Comparison of ENCODE assay signal across 13 cellular contexts in the genomic region with DNA sequence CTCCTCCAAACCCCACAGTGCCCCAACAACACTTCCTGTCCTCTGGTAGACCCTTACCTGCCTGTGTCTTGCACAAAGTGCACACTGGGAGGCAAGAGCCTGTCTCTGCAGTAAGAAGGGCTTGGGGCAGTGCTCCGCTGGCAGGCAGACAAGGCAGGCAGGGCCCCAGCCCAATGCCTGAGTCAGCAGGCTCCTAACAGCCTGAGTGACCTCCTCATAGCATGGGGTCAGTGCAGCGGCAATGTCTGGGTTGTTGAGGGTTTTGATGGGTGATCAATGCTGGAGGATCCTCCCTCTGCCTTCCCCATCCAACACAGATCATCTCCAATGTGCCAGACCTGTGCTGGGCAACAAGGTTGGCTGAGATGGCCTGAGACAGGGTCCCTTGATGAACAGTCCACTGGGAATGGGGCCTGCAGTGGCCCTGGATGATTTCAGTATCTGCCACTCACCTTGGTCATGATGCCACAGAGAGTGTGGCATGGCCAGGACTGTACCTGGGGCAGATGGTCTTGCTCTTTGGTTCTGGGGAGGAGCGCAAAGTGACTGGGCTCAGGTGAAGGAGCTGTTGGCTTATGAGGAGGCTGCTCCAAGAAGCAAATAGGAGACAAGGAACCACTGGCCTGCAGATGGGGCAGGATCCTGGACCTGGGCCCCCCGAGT. TPM values are rescaled to one million over a fixed set of nuclear protein-coding genes. Genes with fewer than 3 reads are reported as not detected.
DNase-seq lines count a peak whose midpoint lies in the region; ATAC-seq, FAIRE-seq and TF ChIP-seq lines count a peak whose summit lies in the region.
"Had no signal": no experiment of that assay in that cellular context is flagged by ENCODE, and none has a peak within 500 bp of the region (broad histone marks: within the 10 kb centered on the region; RNA-seq: fewer than 3 reads in every experiment).

No MANE protein-coding gene starts in this region.

- peak; percentile 22 for DNase-seq in GM13976 (ENCODE audit: low spot score)
- DNase-seq in Panc1 (ENCODE audit: low read depth, low spot score) = no peak
- no peak for DNase-seq in endothelial cell of umbilical vein (ENCODE audit: low read depth, low spot score)
- peak; percentile 82 for DNase-seq in osteoblast (ENCODE audit: insufficient read length, low spot score, missing footprints)
- no peak for DNase-seq in NCI-H128 (lab: John Stamatoyannopoulos, UW; ENCODE audit: unreplicated experiment)
- no peak for DNase-seq in effector memory CD4-positive, alpha-beta T cell
- DNase-seq: activated T-cell treated with anti-CD3 and anti-CD28 coated beads for 4 hours, NCI-H2029 treated with DMSO at 0.1 percent for 48 hours, NCI-H82, WERI-Rb-1 had no signal

- peak; percentile 73 for FAIRE-seq in endothelial cell of umbilical vein (lab: Jason Lieb, UNC)

- CTCF ChIA-PET in Panc1 (lab: Charles Lee) (no interaction called here), endothelial cell of umbilical vein (lab: Charles Lee) (interaction anchor here (0.8 to 1.2 kb wide), 3 partner anchors 12 to 32 kb away, joined by 3 to 5 read pairs (median 3); no protein-coding TSS in a partner anchor)

- H3K9me1 ChIP-seq in endothelial cell of umbilical vein (replicated peaks; ENCODE audit: control insufficient read depth, extremely low read depth, insufficient read depth, low read length) = no peaks in the 10 kb centered on the region

- intact Hi-C loops in Panc1 (cut with micrococcal nuclease; ENCODE audit: unreplicated experiment) = no loop called here
- intact Hi-C loops in endothelial cell of umbilical vein (cut with micrococcal nuclease) = no loop called here

- H3K4me3 ChIP-seq in Panc1 (ENCODE audit: low read depth in 2 of 2, low read length in 2 of 2) (no peak overlapping the region), endothelial cell of umbilical vein (replicated peaks in 1 of 3; ENCODE audit: insufficient read depth in 1 of 3, low read depth in 1 of 3, low read length in 3 of 3) (no peak overlapping the region), osteoblast (ENCODE audit: insufficient read depth, low read length) (no peak overlapping the region)
- no peak overlapping the region for H3K4me3 ChIP-seq in effector memory CD4-positive, alpha-beta T cell (ENCODE audit: insufficient read depth, low read depth, low read length, poor library complexity, severe bottlenecking)

- ATAC-seq in Panc1 (0 out of 2 replicates have a peak, but pooled peaks have one; percentile 10), HG03342 (IDR thresholded peaks at IDR 0.05; ENCODE audit: unreplicated experiment) (no peak)

- TF ChIP-seq CTCF in GM13976 (IDR thresholded peaks at IDR 0.05; ENCODE audit: borderline replicate concordance, control extremely low read depth, extremely low read depth, insufficient read depth, missing control alignments) = no peak
- no peak for TF ChIP-seq CTCF in Panc1 (IDR thresholded peaks at IDR 0.05)
- no peak for TF ChIP-seq CTCF in endothelial cell of umbilical vein (IDR thresholded peaks at IDR 0.05; ENCODE audit: extremely low read depth in 1 of 2, insufficient read depth in 1 of 2, low read depth in 1 of 2, low read length in 2 of 2)
- TF ChIP-seq CTCF in osteoblast (IDR thresholded peaks at IDR 0.05; ENCODE audit: extremely low read depth, low read depth, low read length) = no peak

- H3K4me2 ChIP-seq in endothelial cell of umbilical vein (ENCODE audit: insufficient read depth, low read length) = no peak overlapping the region
- H3K4me2 ChIP-seq in osteoblast (ENCODE audit: insufficient read depth, low read length) = no peak overlapping the region
- H3K4me2 ChIP-seq: KMS-11 had no signal

- in situ Hi-C loops in GM13976 (cut with MboI; ENCODE audit: low sequenced_read_pairs, unreplicated experiment) = no loop called here
- in situ Hi-C loops in Panc1 (cut with HindIII; ENCODE audit: low pct_unique_long_range_greater_than_20kb, low sequenced_read_pairs) = no loop called here

- no peak for TF ChIP-seq POLR2A in endothelial cell of umbilical vein (IDR thresholded peaks at IDR 0.05; ENCODE audit: low read depth, low read length)

- H3K79me2 ChIP-seq in endothelial cell of umbilical vein (ENCODE audit: control insufficient read depth, insufficient read depth, low read length) = no peaks in the 10 kb centered on the region
- no peaks in the 10 kb centered on the region for H3K79me2 ChIP-seq in osteoblast (ENCODE audit: insufficient read depth, low read length)

- H2AFZ ChIP-seq in endothelial cell of umbilical vein (ENCODE audit: low read depth, low read length) (no peak overlapping the region), osteoblast (ENCODE audit: low read length) (no peak overlapping the region)

- dilution Hi-C loops in endothelial cell of umbilical vein (cut with MboI; ENCODE audit: extremely low pct_ligation_motif_present, low sequenced_read_pairs) = no loop called here

- H4K20me1 ChIP-seq in endothelial cell of umbilical vein (replicated peaks; ENCODE audit: control insufficient read depth, extremely low read depth, insufficient read depth, low read length) (no peaks in the 10 kb centered on the region), osteoblast (ENCODE audit: insufficient read depth, low read length) (peaks cover 3% of the 10 kb centered on the region)

- no peaks in the 10 kb centered on the region for H3K27me3 ChIP-seq in Panc1 (ENCODE audit: control insufficient read depth, insufficient read depth, low read length)
- H3K27me3 ChIP-seq in endothelial cell of umbilical vein (ENCODE audit: control insufficient read depth in 2 of 2, insufficient read depth in 2 of 2, low read length in 2 of 2) = no peaks in the 10 kb centered on the region
- no peaks in the 10 kb centered on the region for H3K27me3 ChIP-seq in osteoblast (ENCODE audit: insufficient read depth, low read length)
- no peaks in the 10 kb centered on the region for H3K27me3 ChIP-seq in effector memory CD4-positive, alpha-beta T cell (replicated peaks; ENCODE audit: control insufficient read depth, insufficient read depth, low read length, poor library complexity, severe bottlenecking)

- no TSS peak for BruUV-seq in Panc1 (replicated peaks; lab: Mats Ljungman, UMichigan)
- no TSS peak for BruUV-seq in endothelial cell of umbilical vein (replicated peaks; lab: Mats Ljungman, UMichigan)

- H3K27ac ChIP-seq in Panc1 (ENCODE audit: low read length) (no peak overlapping the region), endothelial cell of umbilical vein (ENCODE audit: insufficient read depth, low read depth, low read length) (peak overlapping the region; percentile 10), osteoblast (ENCODE audit: low read depth, low read length) (peak overlapping the region; percentile 24)
- H3K27ac ChIP-seq in effector memory CD4-positive, alpha-beta T cell (ENCODE audit: insufficient read depth, low read length, poor library complexity, severe bottlenecking) = no peak overlapping the region
- H3K27ac ChIP-seq: C4-2B, KMS-11, WERI-Rb-1 had no signal

- no peak overlapping the region for H3K9ac ChIP-seq in endothelial cell of umbilical vein (replicated peaks; ENCODE audit: extremely low read depth, insufficient read depth, low read length)
- H3K9ac ChIP-seq: KMS-11 had no signal

- no peaks in the 10 kb centered on the region for H3K9me3 ChIP-seq in Panc1 (ENCODE audit: control insufficient read depth, insufficient read depth, low read depth, low read length)
- H3K9me3 ChIP-seq in endothelial cell of umbilical vein (replicated peaks; ENCODE audit: control insufficient read depth, insufficient read depth, low read length) = no peaks in the 10 kb centered on the region
- no peaks in the 10 kb centered on the region for H3K9me3 ChIP-seq in osteoblast (ENCODE audit: low read depth, low read length)
- H3K9me3 ChIP-seq in effector memory CD4-positive, alpha-beta T cell (ENCODE audit: control insufficient read depth, low read length) = no peaks in the 10 kb centered on the region

- H3K36me3 ChIP-seq in Panc1 (ENCODE audit: control insufficient read depth, insufficient read depth, low read length) = no peaks in the 10 kb centered on the region; the same call in 1 of the 2 replicates
- peaks cover 0 to 7% of the 10 kb centered on the region in 2 experiments for H3K36me3 ChIP-seq in endothelial cell of umbilical vein (ENCODE audit: control insufficient read depth in 2 of 2, extremely low read depth in 1 of 2, insufficient read depth in 2 of 2, low read length in 2 of 2)
- H3K36me3 ChIP-seq in osteoblast (ENCODE audit: insufficient read depth, low read length) = peaks cover 7% of the 10 kb centered on the region
- H3K36me3 ChIP-seq in effector memory CD4-positive, alpha-beta T cell (ENCODE audit: control insufficient read depth, insufficient read depth, low read length) = peaks cover 23% of the 10 kb centered on the region

- POLR2A ChIA-PET in Panc1 (lab: Charles Lee) = interaction anchor here (0.6 kb wide), 1 partner anchor 124 kb away, joined by 7 read pairs; no protein-coding TSS in a partner anchor
- POLR2A ChIA-PET in endothelial cell of umbilical vein (lab: Charles Lee) = no interaction called here

- H3K4me1 ChIP-seq in Panc1 (ENCODE audit: control insufficient read depth, insufficient read depth, low read length) = no peaks in the 10 kb centered on the region
- peaks cover 69% of the 10 kb centered on the region for H3K4me1 ChIP-seq in endothelial cell of umbilical vein (ENCODE audit: control insufficient read depth, extremely low read depth, insufficient read depth, low read length)
- H3K4me1 ChIP-seq in osteoblast (ENCODE audit: insufficient read depth, low read length) = peaks cover 52% of the 10 kb centered on the region
- no peaks in the 10 kb centered on the region for H3K4me1 ChIP-seq in effector memory CD4-positive, alpha-beta T cell (ENCODE audit: control insufficient read depth, insufficient read depth, low read length, poor library complexity, severe bottlenecking)

TF ChIP-seq in endothelial cell of umbilical vein, 7 proteins besides CTCF, POLR2A, EP300 and RAD21:
- TF ChIP-seq JUN (IDR thresholded peaks at IDR 0.05; ENCODE audit: borderline replicate concordance, insufficient read depth, insufficient read length, low read depth) (no peak), GATA2 (IDR thresholded peaks at IDR 0.05; ENCODE audit: insufficient read depth, insufficient read length, low read depth, low read length) (no peak)
TF ChIP-seq in endothelial cell of umbilical vein: peak in this region for 0.

RNA-seq across cellular contexts. Expression of a gene that starts 55.6 kb away (rescaled TPM):
- total RNA-seq in Panc1 (2021; ENCODE audit: unreplicated experiment) (0.26 TPM), endothelial cell of umbilical vein (1.4 and 1.6 TPM in 2 replicates), osteoblast (not detected in 2 replicates)
- polyA plus RNA-seq in Panc1 (2012; ENCODE audit: insufficient read length) = 0.51 TPM
- polyA plus RNA-seq in endothelial cell of umbilical vein = 0.57 and 0.72 TPM in 2 replicates
- 0.36 and 0.47 TPM in 2 replicates for polyA plus RNA-seq in endothelial cell of umbilical vein (2011; cell fraction: cytosol; rRNA removed)
- 1.1 and 2.9 TPM in 2 replicates for polyA plus RNA-seq in endothelial cell of umbilical vein (2011; cell fraction: nucleus; rRNA removed)
- polyA plus RNA-seq in endothelial cell of umbilical vein (2012) = 0.43 and 0.52 TPM in 2 replicates
- 0.68 and 0.76 TPM in 2 replicates for polyA minus RNA-seq in endothelial cell of umbilical vein
- not detected for polyA minus RNA-seq in endothelial cell of umbilical vein (2011; cell fraction: cytosol; rRNA and poly(A)+ RNA removed)
- 1.1 and 2.7 TPM in 2 replicates for polyA minus RNA-seq in endothelial cell of umbilical vein (2011; cell fraction: nucleus; rRNA and poly(A)+ RNA removed)

Comparison
In these comparisons a context has a peak if more than half of its experiments do, and no peak if none do; other contexts are left out.
1. DNase-seq: peak in GM13976 (single experiment) and osteoblast (single experiment); none in Panc1 (single experiment), endothelial cell of umbilical vein (single experiment), NCI-H128 (single experiment) and effector memory CD4-positive, alpha-beta T cell (0 of 3).
2. H3K27ac ChIP-seq: peak in endothelial cell of umbilical vein (single experiment) and osteoblast (single experiment); none in Panc1 (single experiment) and effector memory CD4-positive, alpha-beta T cell (single experiment).